ENCODE assay signal across 8 cellular contexts in genomic region chr13:46295531-46296464, GRCh38.
DNase-seq lines count a peak whose midpoint lies in the region; ATAC-seq and TF ChIP-seq lines count a peak whose summit lies in the region.

No MANE protein-coding gene starts in this region.

- CTCF ChIA-PET in Caco-2 (lab: Charles Lee): no interaction called here

- H3K9ac ChIP-seq in adipocyte (ENCODE audit: low read length): peak overlapping the region; percentile 52

- no peaks in the 10 kb centered on the region for H3K36me3 ChIP-seq in Caco-2 (ENCODE audit: control insufficient read depth, insufficient read depth, low read length)
- no peaks in the 10 kb centered on the region for H3K36me3 ChIP-seq in RWPE2 (ENCODE audit: low read depth)
- H3K36me3 ChIP-seq in adipocyte (ENCODE audit: control insufficient read depth, insufficient read depth, low read length, severe bottlenecking): no peaks in the 10 kb centered on the region

- DNase-seq in Caco-2 (no peak), RWPE2 (ENCODE audit: low spot score) (no peak), adipocyte (ENCODE audit: low read depth) (peak; percentile 95), inferior parietal cortex (ENCODE audit: extremely low spot score) (peak; percentile 28), OCI-M2 (lab: John Stamatoyannopoulos, UW; ENCODE audit: unreplicated experiment) (no peak), endothelial cell (ENCODE audit: low spot score) (no peak)
- peak; percentile 15 to 38 for DNase-seq in stimulated activated CD8-positive, alpha-beta memory T cell treated with anti-CD3 and anti-CD28 coated beads, Interleukin-4, amount 100 ng/mL, for 1 hour (ENCODE audit: low read depth in 2 of 2, low spot score in 1 of 2)

- H3K9me3 Mint-ChIP-seq in Caco-2 (ENCODE audit: unreplicated experiment): peaks cover 20% of the 10 kb centered on the region
- H3K9me3 Mint-ChIP-seq in endothelial cell (ENCODE audit: unreplicated experiment): no peaks in the 10 kb centered on the region

- TF ChIP-seq CTCF in Caco-2 (IDR thresholded peaks at IDR 0.05; ENCODE audit: insufficient read depth in 1 of 2, low read depth in 1 of 2, low read length in 1 of 2, severe bottlenecking in 1 of 2, unreplicated experiment in 1 of 2): no peak
- TF ChIP-seq CTCF in RWPE2 (IDR thresholded peaks at IDR 0.05; ENCODE audit: poor library complexity, severe bottlenecking): no peak
- TF ChIP-seq CTCF in endothelial cell (IDR thresholded peaks at IDR 0.05; ENCODE audit: unreplicated experiment): no peak

- H3K27ac Mint-ChIP-seq in Caco-2 (ENCODE audit: unreplicated experiment): peak overlapping the region; percentile 70
- H3K27ac Mint-ChIP-seq in endothelial cell (ENCODE audit: unreplicated experiment): no peak overlapping the region

- no peaks in the 10 kb centered on the region for H3K27me3 ChIP-seq in Caco-2 (replicated peaks; ENCODE audit: control insufficient read depth, insufficient read depth, low read length)
- no peaks in the 10 kb centered on the region for H3K27me3 ChIP-seq in RWPE2 (ENCODE audit: insufficient read depth, poor library complexity, severe bottlenecking)
- no peaks in the 10 kb centered on the region for H3K27me3 ChIP-seq in adipocyte (replicated peaks; ENCODE audit: control insufficient read depth, insufficient read depth, low read length)

- H3K4me3 Mint-ChIP-seq in Caco-2 (ENCODE audit: unreplicated experiment) (no peak overlapping the region), endothelial cell (ENCODE audit: unreplicated experiment) (no peak overlapping the region)

- peaks cover 7% of the 10 kb centered on the region for H3K4me1 Mint-ChIP-seq in Caco-2 (ENCODE audit: low read depth, unreplicated experiment)
- H3K4me1 Mint-ChIP-seq in endothelial cell (ENCODE audit: unreplicated experiment): peaks cover 9% of the 10 kb centered on the region

- H3K9me3 ChIP-seq in Caco-2 (no peaks in the 10 kb centered on the region), RWPE2 (ENCODE audit: severe bottlenecking) (peaks cover 3% of the 10 kb centered on the region), adipocyte (ENCODE audit: control insufficient read depth, low read length) (no peaks in the 10 kb centered on the region)

- peak; percentile 85 for ATAC-seq in HG02642 (IDR thresholded peaks at IDR 0.05; ENCODE audit: poor library complexity, unreplicated experiment)
- peak; percentile 88 for ATAC-seq in RWPE2 (ENCODE audit: low read depth)

- POLR2A ChIA-PET in Caco-2 (lab: Charles Lee): no interaction called here

- H3K4me1 ChIP-seq in Caco-2 (peaks cover 8% of the 10 kb centered on the region; the same call in 1 of the 2 replicates), RWPE2 (ENCODE audit: insufficient read depth, poor library complexity, severe bottlenecking) (peaks cover 28% of the 10 kb centered on the region), adipocyte (ENCODE audit: control insufficient read depth, insufficient read depth, low read length) (peaks cover 32% of the 10 kb centered on the region)

- no TSS peak for BruUV-seq in Caco-2 (replicated peaks; lab: Mats Ljungman, UMichigan)

- H3K4me3 ChIP-seq in Caco-2 (ENCODE audit: low read depth, low read length): no peak overlapping the region
- H3K4me3 ChIP-seq in RWPE2 (ENCODE audit: severe bottlenecking): no peak overlapping the region
- H3K4me3 ChIP-seq in adipocyte (ENCODE audit: low read length): peak overlapping the region; percentile 20

- no peaks in the 10 kb centered on the region for H3K36me3 Mint-ChIP-seq in Caco-2 (ENCODE audit: insufficient read depth, unreplicated experiment)
- no peaks in the 10 kb centered on the region for H3K36me3 Mint-ChIP-seq in endothelial cell (ENCODE audit: low read depth, unreplicated experiment)

- H3K27me3 Mint-ChIP-seq in Caco-2 (ENCODE audit: insufficient read depth, unreplicated experiment): no peaks in the 10 kb centered on the region
- no peaks in the 10 kb centered on the region for H3K27me3 Mint-ChIP-seq in endothelial cell (ENCODE audit: unreplicated experiment)

- H3K27ac ChIP-seq in RWPE2 (ENCODE audit: poor library complexity, severe bottlenecking): peak overlapping the region; percentile 89

- intact Hi-C loops in Caco-2 (cut with micrococcal nuclease; ENCODE audit: unreplicated experiment): no loop called here

Comparison
In these comparisons a context has a peak if more than half of its experiments do, and no peak if none do; other contexts are left out.
1. DNase-seq: peak in adipocyte (single experiment), inferior parietal cortex (single experiment) and stimulated activated CD8-positive, alpha-beta memory T cell treated with anti-CD3 and anti-CD28 coated beads, Interleukin-4, amount 100 ng/mL, for 1 hour (2 of 2); none in Caco-2 (0 of 2), RWPE2 (single experiment), OCI-M2 (single experiment) and endothelial cell (single experiment).